1 cellular context compared by ENCODE assay signal in genomic region chr2:20578895-20579825, GRCh38.
TF ChIP-seq lines count a peak whose summit lies in the region.

No MANE protein-coding gene starts in this region.

TF ChIP-seq in WTC11, 78 proteins besides CTCF, POLR2A, EP300 and RAD21 (continued from another document):
- TF ChIP-seq FOXP4 (CRISPR knock-in tag; IDR thresholded peaks at IDR 0.05) (no peak), NR1H2 (CRISPR knock-in tag; IDR thresholded peaks at IDR 0.05) (no peak), ZNF263 (CRISPR knock-in tag; IDR thresholded peaks at IDR 0.05; ENCODE audit: low read depth) (no peak), TEAD4 (CRISPR knock-in tag; IDR thresholded peaks at IDR 0.05) (no peak), USF1 (CRISPR knock-in tag; IDR thresholded peaks at IDR 0.05) (no peak), AR (CRISPR knock-in tag; IDR thresholded peaks at IDR 0.05) (no peak), ATF6 (CRISPR knock-in tag; IDR thresholded peaks at IDR 0.05) (no peak), KAT7 (CRISPR knock-in tag; IDR thresholded peaks at IDR 0.05; ENCODE audit: borderline replicate concordance) (no peak), ATF3 (CRISPR knock-in tag; conservative IDR thresholded peaks at IDR 0.05) (no peak), IRF1 (CRISPR knock-in tag; IDR thresholded peaks at IDR 0.05) (no peak)
